In the genomic region with DNA sequence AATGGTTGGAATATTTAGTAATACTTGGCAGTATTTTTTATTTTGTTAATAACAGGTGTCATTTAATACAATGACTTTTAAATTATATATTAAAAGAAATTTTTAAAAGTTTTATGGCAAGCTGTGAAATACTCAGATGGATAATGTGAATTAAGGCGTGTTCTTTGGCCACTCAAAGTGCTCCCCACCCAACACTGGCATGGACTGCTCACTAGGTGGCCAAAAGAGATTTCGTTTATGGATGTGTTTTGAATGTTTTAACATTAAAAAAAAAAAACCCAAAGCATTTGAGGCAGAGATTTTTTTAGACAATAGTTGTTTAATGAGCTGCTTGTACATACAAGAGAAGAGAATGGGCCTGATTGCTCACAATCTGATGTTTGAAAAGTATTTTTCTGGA, we compare ENCODE assay signal across 15 cellular contexts.
DNase-seq lines count a peak whose midpoint lies in the region; ATAC-seq and TF ChIP-seq lines count a peak whose summit lies in the region.
"Had no signal": no experiment of that assay in that cellular context is flagged by ENCODE, and none has a peak within 500 bp of the region (broad histone marks: within the 10 kb centered on the region; RNA-seq: fewer than 3 reads in every experiment).

No MANE protein-coding gene starts in this region.

- DNase-seq in left ventricle myocardium inferior = no peak
- no peak for DNase-seq in cardiac septum (ENCODE audit: low spot score)
- no peak for DNase-seq in fibroblast of villous mesenchyme (ENCODE audit: low read depth)
- DNase-seq in type B pancreatic cell (ENCODE audit: extremely low spot score, unreplicated experiment) = no peak
- DNase-seq in stimulated activated naive CD8-positive, alpha-beta T cell treated with anti-CD3 and anti-CD28 coated beads, Interleukin-15, Interleukin-2, amounts not matched to agents 100 U/mL and 50 U/mL, for 24 hours = no peak
- no peak for DNase-seq in Calu3
- no peak for DNase-seq in activated effector memory CD4-positive, alpha-beta T cell treated with anti-CD3 and anti-CD28 coated beads, Interleukin-2, amount 50 U/mL, for 16 hours
- DNase-seq: EL, NCI-H1048, NCI-H510A treated with DMSO at 0.1 percent for 48 hours, NCI-H82 had no signal

- H3K4me3 ChIP-seq in left ventricle myocardium inferior (no peak overlapping the region), fibroblast of villous mesenchyme (ENCODE audit: low read depth, low read length) (no peak overlapping the region)
- H3K4me3 ChIP-seq: A549 had no signal

- BruUV-seq in Calu3 (replicated peaks; lab: Mats Ljungman, UMichigan) = no TSS peak

- H3K9me3 Mint-ChIP-seq in brain = peaks cover 31 to 68% (median 57%) of the 10 kb centered on the region in 5 experiments
- H3K9me3 Mint-ChIP-seq in type B pancreatic cell = peaks cover 38% of the 10 kb centered on the region
- peaks cover 4% of the 10 kb centered on the region for H3K9me3 Mint-ChIP-seq in Calu3 (ENCODE audit: low read depth, unreplicated experiment)

- no peaks in the 10 kb centered on the region for H3K27me3 ChIP-seq in left ventricle myocardium inferior (ENCODE audit: low read depth)

- H3K9me3 ChIP-seq in left ventricle myocardium inferior (replicated peaks) = no peaks in the 10 kb centered on the region

- peak overlapping the region in 1 of 5 experiments; percentile 51 for H3K4me3 Mint-ChIP-seq in brain
- no peak overlapping the region for H3K4me3 Mint-ChIP-seq in type B pancreatic cell
- H3K4me3 Mint-ChIP-seq in Calu3 (ENCODE audit: low read depth, unreplicated experiment) = no peak overlapping the region
- H3K4me3 Mint-ChIP-seq: CD14-positive monocyte had no signal

- H3K4me1 Mint-ChIP-seq in brain = peaks cover 74% of the 10 kb centered on the region
- H3K4me1 Mint-ChIP-seq in type B pancreatic cell (ENCODE audit: unreplicated experiment) = no peaks in the 10 kb centered on the region
- H3K4me1 Mint-ChIP-seq in Calu3 (ENCODE audit: low read depth, unreplicated experiment) = peaks cover 22% of the 10 kb centered on the region

- TF ChIP-seq CTCF in left ventricle myocardium inferior (IDR thresholded peaks at IDR 0.05; ENCODE audit: borderline replicate concordance) (peak; percentile 37), brain (conservative IDR thresholded peaks at IDR 0.05) (no peak), fibroblast of villous mesenchyme (IDR thresholded peaks at IDR 0.05; ENCODE audit: insufficient read depth, low read depth, low read length) (peak; percentile 20), type B pancreatic cell (conservative IDR thresholded peaks at IDR 0.05) (peak; percentile 53), Calu3 (IDR thresholded peaks at IDR 0.05; ENCODE audit: unreplicated experiment) (no peak)

- H3K36me3 ChIP-seq in left ventricle myocardium inferior = no peaks in the 10 kb centered on the region

- H3K36me3 Mint-ChIP-seq in brain (peaks cover 94% of the 10 kb centered on the region), type B pancreatic cell (peaks cover 36% of the 10 kb centered on the region), Calu3 (ENCODE audit: insufficient read depth, unreplicated experiment) (peaks cover 13% of the 10 kb centered on the region)

- intact Hi-C loops in left ventricle myocardium inferior (cut with micrococcal nuclease) = no loop called here
- intact Hi-C loops in cardiac septum (cut with DNase I) = loop anchor here (5.0 kb wide), 1 partner anchor 54 kb away; no protein-coding TSS in a partner anchor
- intact Hi-C loops in Calu3 (cut with micrococcal nuclease; ENCODE audit: unreplicated experiment) = no loop called here

- H3K27me3 Mint-ChIP-seq in brain (no peaks in the 10 kb centered on the region), type B pancreatic cell (no peaks in the 10 kb centered on the region), Calu3 (ENCODE audit: unreplicated experiment) (no peaks in the 10 kb centered on the region)

- H3K27ac Mint-ChIP-seq in brain = peak overlapping the region in 3 of 5 experiments; percentile 67 to 86 (median 69)
- H3K27ac Mint-ChIP-seq in type B pancreatic cell = no peak overlapping the region
- H3K27ac Mint-ChIP-seq in Calu3 (ENCODE audit: unreplicated experiment) = no peak overlapping the region

- ATAC-seq in stimulated activated naive CD8-positive, alpha-beta T cell treated with anti-CD3 and anti-CD28 coated beads, Interleukin-15, Interleukin-2, amounts not matched to agents 100 U/mL and 50 U/mL, for 24 hours = no peak
- ATAC-seq: A549, Panc1 had no signal

- CTCF ChIA-PET in Calu3 (lab: Charles Lee) = interaction anchor here (0.7 kb wide), 1 partner anchor 14 kb away, joined by 4 read pairs; no protein-coding TSS in a partner anchor

- peak overlapping the region; percentile 58 for H3K27ac ChIP-seq in left ventricle myocardium inferior (replicated peaks)
- H3K27ac ChIP-seq: A549 had no signal

- peaks cover 100% of the 10 kb centered on the region for H3K4me1 ChIP-seq in left ventricle myocardium inferior
- H3K4me1 ChIP-seq: A549 had no signal

Comparison
In these comparisons a context has a peak if more than half of its experiments do, and no peak if none do; other contexts are left out.
1. CTCF ChIP-seq: peak in left ventricle myocardium inferior (single experiment), fibroblast of villous mesenchyme (single experiment) and type B pancreatic cell (single experiment); none in brain (0 of 2) and Calu3 (single experiment).
2. H3K27ac Mint-ChIP-seq: peak in brain (3 of 5); none in type B pancreatic cell (single experiment) and Calu3 (single experiment).